In the genomic region with DNA sequence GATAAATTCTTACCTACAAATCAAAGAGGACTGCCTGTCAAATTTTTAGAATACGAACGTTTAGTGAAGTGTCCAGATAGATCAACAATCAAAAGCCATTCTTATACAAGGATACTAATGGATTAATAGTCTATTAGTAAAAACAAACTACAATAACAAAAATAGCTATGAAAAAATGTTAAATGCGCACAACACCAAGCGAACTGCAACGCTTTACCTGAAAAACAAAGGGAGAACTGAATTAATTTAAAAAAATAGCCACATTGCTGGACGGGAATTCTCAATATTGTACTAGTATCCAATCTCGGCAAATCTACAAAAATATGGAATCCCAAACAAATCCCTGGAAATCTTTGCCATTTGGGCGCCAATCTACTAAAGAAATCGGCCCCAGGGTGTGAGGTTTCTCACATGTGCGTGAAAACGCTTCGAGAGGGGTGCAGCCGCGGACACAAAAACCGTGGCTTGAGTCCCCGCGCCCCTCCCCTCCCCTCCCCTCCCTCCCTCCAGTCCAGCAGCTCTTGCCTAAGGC, we compare ENCODE assay signal across 1 cellular context.
TF ChIP-seq lines count a peak whose summit lies in the region.

No MANE protein-coding gene starts in this region.

TF ChIP-seq in HEK293, 187 proteins besides CTCF, POLR2A, EP300 and RAD21 (continued from another document):
- TF ChIP-seq, protein P1, sequence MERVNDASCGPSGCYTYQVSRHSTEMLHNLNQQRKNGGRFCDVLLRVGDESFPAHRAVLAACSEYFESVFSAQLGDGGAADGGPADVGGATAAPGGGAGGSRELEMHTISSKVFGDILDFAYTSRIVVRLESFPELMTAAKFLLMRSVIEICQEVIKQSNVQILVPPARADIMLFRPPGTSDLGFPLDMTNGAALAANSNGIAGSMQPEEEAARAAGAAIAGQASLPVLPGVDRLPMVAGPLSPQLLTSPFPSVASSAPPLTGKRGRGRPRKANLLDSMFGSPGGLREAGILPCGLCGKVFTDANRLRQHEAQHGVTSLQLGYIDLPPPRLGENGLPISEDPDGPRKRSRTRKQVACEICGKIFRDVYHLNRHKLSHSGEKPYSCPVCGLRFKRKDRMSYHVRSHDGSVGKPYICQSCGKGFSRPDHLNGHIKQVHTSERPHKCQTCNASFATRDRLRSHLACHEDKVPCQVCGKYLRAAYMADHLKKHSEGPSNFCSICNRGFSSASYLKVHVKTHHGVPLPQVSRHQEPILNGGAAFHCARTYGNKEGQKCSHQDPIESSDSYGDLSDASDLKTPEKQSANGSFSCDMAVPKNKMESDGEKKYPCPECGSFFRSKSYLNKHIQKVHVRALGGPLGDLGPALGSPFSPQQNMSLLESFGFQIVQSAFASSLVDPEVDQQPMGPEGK (tag by site-specific recombination; IDR thresholded peaks at IDR 0.05), result peak; percentile 47; the same call in 1 of the 2 replicates
- no peak for TF ChIP-seq GLI2 (tag by site-specific recombination; IDR thresholded peaks at IDR 0.05; ENCODE audit: borderline replicate concordance, low read depth)
- TF ChIP-seq, protein P2, sequence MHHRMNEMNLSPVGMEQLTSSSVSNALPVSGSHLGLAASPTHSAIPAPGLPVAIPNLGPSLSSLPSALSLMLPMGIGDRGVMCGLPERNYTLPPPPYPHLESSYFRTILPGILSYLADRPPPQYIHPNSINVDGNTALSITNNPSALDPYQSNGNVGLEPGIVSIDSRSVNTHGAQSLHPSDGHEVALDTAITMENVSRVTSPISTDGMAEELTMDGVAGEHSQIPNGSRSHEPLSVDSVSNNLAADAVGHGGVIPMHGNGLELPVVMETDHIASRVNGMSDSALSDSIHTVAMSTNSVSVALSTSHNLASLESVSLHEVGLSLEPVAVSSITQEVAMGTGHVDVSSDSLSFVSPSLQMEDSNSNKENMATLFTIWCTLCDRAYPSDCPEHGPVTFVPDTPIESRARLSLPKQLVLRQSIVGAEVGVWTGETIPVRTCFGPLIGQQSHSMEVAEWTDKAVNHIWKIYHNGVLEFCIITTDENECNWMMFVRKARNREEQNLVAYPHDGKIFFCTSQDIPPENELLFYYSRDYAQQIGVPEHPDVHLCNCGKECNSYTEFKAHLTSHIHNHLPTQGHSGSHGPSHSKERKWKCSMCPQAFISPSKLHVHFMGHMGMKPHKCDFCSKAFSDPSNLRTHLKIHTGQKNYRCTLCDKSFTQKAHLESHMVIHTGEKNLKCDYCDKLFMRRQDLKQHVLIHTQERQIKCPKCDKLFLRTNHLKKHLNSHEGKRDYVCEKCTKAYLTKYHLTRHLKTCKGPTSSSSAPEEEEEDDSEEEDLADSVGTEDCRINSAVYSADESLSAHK (tag by site-specific recombination; IDR thresholded peaks at IDR 0.05), result no peak
